1 cellular context compared by ENCODE assay signal in genomic region chr1:1425753-1426495, GRCh38.
A peak's percentile ranks its signal among the peaks of the same experiment; 100 is the strongest.
TF ChIP-seq lines count a peak whose summit lies in the region.

No MANE protein-coding gene starts in this region.

TF ChIP-seq in HepG2, 621 proteins besides CTCF, POLR2A, EP300 and RAD21 (continued from another document):
- peak; percentile 84 for TF ChIP-seq NR2C2 (CRISPR knock-in tag; IDR thresholded peaks at IDR 0.05; ENCODE audit: borderline replicate concordance)
- TF ChIP-seq ZNF205 (CRISPR knock-in tag; IDR thresholded peaks at IDR 0.05), result 0 out of 2 replicates have a peak, but pooled peaks have one; percentile 27
- TF ChIP-seq PRDM4 (CRISPR knock-in tag; IDR thresholded peaks at IDR 0.05; ENCODE audit: borderline replicate concordance), result no peak
- TF ChIP-seq JUN (CRISPR knock-in tag; IDR thresholded peaks at IDR 0.05), result 0 out of 2 replicates have a peak, but pooled peaks have one; percentile 23
- peak; percentile 50; the same call in 1 of the 2 replicates for TF ChIP-seq NR2F6 (IDR thresholded peaks at IDR 0.05)
- TF ChIP-seq NR2F6 (CRISPR knock-in tag; IDR thresholded peaks at IDR 0.05), result peak; percentile 63; the same call in 1 of the 2 replicates
- no peak for TF ChIP-seq PRDM10 (CRISPR knock-in tag; IDR thresholded peaks at IDR 0.05; ENCODE audit: low read depth)
- TF ChIP-seq MED13 (CRISPR knock-in tag; IDR thresholded peaks at IDR 0.05), result no peak
- no peak for TF ChIP-seq SMAD9 (CRISPR knock-in tag; IDR thresholded peaks at IDR 0.05)
- TF ChIP-seq E2F5 (CRISPR knock-in tag; conservative IDR thresholded peaks at IDR 0.05), result no peak
- TF ChIP-seq AFF4 (CRISPR knock-in tag; IDR thresholded peaks at IDR 0.05), result no peak
- no peak for TF ChIP-seq RFX1 (IDR thresholded peaks at IDR 0.05)
- no peak for TF ChIP-seq PAX8 (CRISPR knock-in tag; IDR thresholded peaks at IDR 0.05; ENCODE audit: borderline replicate concordance)
- no peak for TF ChIP-seq FLYWCH1 (CRISPR knock-in tag; IDR thresholded peaks at IDR 0.05)
- peak; percentile 19; the same call in 1 of the 2 replicates for TF ChIP-seq BORCS8-MEF2B (CRISPR knock-in tag; IDR thresholded peaks at IDR 0.05)
- TF ChIP-seq NR2F1 (CRISPR knock-in tag; IDR thresholded peaks at IDR 0.05), result peak; percentile 27 to 52; a peak in 1 of 4 replicates
- TF ChIP-seq SOX13 (IDR thresholded peaks at IDR 0.05), result no peak
- no peak for TF ChIP-seq SOX13 (CRISPR knock-in tag; conservative IDR thresholded peaks at IDR 0.05 in 1 of 2, IDR thresholded peaks at IDR 0.05 in 1 of 2)
- TF ChIP-seq RARA (CRISPR knock-in tag; IDR thresholded peaks at IDR 0.05), result 0 out of 2 replicates have a peak, but pooled peaks have one; percentile 12
- no peak for TF ChIP-seq ZNF329 (CRISPR knock-in tag; IDR thresholded peaks at IDR 0.05; ENCODE audit: low read depth)
- TF ChIP-seq ARNT2 (CRISPR knock-in tag; IDR thresholded peaks at IDR 0.05; ENCODE audit: low read depth), result 0 out of 2 replicates have a peak, but pooled peaks have one; percentile 24
- TF ChIP-seq ZBTB7B (CRISPR knock-in tag; IDR thresholded peaks at IDR 0.05), result peak; percentile 80; the same call in 1 of the 2 replicates
- no peak for TF ChIP-seq ISL2 (CRISPR knock-in tag; IDR thresholded peaks at IDR 0.05)
- no peak for TF ChIP-seq CCDC6 (CRISPR knock-in tag; IDR thresholded peaks at IDR 0.05)
- peak; percentile 47; the same call in 1 of the 2 replicates for TF ChIP-seq PHF20 (CRISPR knock-in tag; IDR thresholded peaks at IDR 0.05)
- peak in 1 of 2 experiments; percentile 48; a peak in 1 of 4 replicates for TF ChIP-seq HMGXB4 (CRISPR knock-in tag; IDR thresholded peaks at IDR 0.05; ENCODE audit: borderline replicate concordance in 1 of 2, low read depth in 1 of 2)
